In the genomic region with DNA sequence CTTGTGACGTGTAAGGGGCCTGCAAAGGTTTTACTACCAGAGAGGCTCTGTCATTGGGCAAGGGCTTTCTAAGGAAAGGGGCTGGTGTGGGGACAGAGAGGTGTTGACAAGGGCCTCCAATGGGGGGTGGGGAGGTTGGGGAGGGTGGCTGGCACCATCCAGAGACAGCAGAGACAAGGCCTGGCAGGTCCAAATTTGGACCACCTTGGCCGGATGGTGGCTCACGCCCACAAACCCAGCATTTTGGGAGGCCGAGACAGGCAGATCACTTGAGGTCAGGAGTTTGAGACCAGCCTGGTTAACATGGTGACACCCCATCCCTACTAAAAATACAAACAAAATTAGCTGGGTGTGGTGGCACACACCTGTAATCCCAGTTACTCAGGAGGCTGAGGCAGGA, we compare ENCODE assay signal across 14 cellular contexts. TPM values are rescaled to one million over a fixed set of nuclear protein-coding genes. Genes with fewer than 3 reads are reported as not detected.
A peak's percentile ranks its signal among the peaks of the same experiment; 100 is the strongest.
DNase-seq lines count a peak whose midpoint lies in the region; ATAC-seq and TF ChIP-seq lines count a peak whose summit lies in the region.
"Had no signal": no experiment of that assay in that cellular context is flagged by ENCODE, and none has a peak within 500 bp of the region (broad histone marks: within the 10 kb centered on the region; RNA-seq: fewer than 3 reads in every experiment).

No MANE protein-coding gene starts in this region.

- H3K36me3 ChIP-seq in iPS-15b (ENCODE audit: control insufficient read depth, insufficient read depth, low read length) (peaks cover 13% of the 10 kb centered on the region), osteoblast (ENCODE audit: insufficient read depth, low read length) (no peaks in the 10 kb centered on the region)
- H3K36me3 ChIP-seq: HAP-1 had no signal

- no peak overlapping the region for H3K27ac Mint-ChIP-seq in T-helper 1 cell treated with Interleukin-12 subunit alpha and Interleukin-12 subunit beta and Interleukin-4 antibody, amounts not matched to agents 30 μg/mL and 1 μg/mL, for 36 hours
- no peak overlapping the region for H3K27ac Mint-ChIP-seq in T-helper 17 cell

- H3K4me3 ChIP-seq in iPS-15b (ENCODE audit: low read depth, low read length), result peak overlapping the region; percentile 69
- H3K4me3 ChIP-seq in osteoblast (ENCODE audit: insufficient read depth, low read length), result no peak overlapping the region
- H3K4me3 ChIP-seq: BLaER1 had no signal

- no peak overlapping the region for H3K9ac ChIP-seq in iPS-15b (ENCODE audit: low read depth, low read length)
- H3K9ac ChIP-seq: BLaER1 had no signal

- ATAC-seq in T-helper 17 cell (no peak), GM21381 (IDR thresholded peaks at IDR 0.05; ENCODE audit: unreplicated experiment) (no peak)

- peaks cover 11% of the 10 kb centered on the region for H3K4me1 Mint-ChIP-seq in T-helper 1 cell treated with Interleukin-12 subunit alpha and Interleukin-12 subunit beta and Interleukin-4 antibody, amounts not matched to agents 30 μg/mL and 1 μg/mL, for 36 hours (ENCODE audit: low read depth)
- peaks cover 20% of the 10 kb centered on the region for H3K4me1 Mint-ChIP-seq in T-helper 17 cell

- H3K4me1 ChIP-seq in iPS-15b (ENCODE audit: control insufficient read depth, insufficient read depth, low read length) (peaks cover 11% of the 10 kb centered on the region), osteoblast (ENCODE audit: insufficient read depth, low read length) (peaks cover 15% of the 10 kb centered on the region)

- no peaks in the 10 kb centered on the region for H3K9me3 Mint-ChIP-seq in T-helper 1 cell treated with Interleukin-12 subunit alpha and Interleukin-12 subunit beta and Interleukin-4 antibody, amounts not matched to agents 30 μg/mL and 1 μg/mL, for 36 hours

- H2AFZ ChIP-seq in osteoblast (ENCODE audit: low read length), result no peak overlapping the region

- peaks cover 35% of the 10 kb centered on the region for H4K20me1 ChIP-seq in osteoblast (ENCODE audit: insufficient read depth, low read length)

- peak overlapping the region; percentile 11 for H3K4me3 Mint-ChIP-seq in T-helper 1 cell treated with Interleukin-12 subunit alpha and Interleukin-12 subunit beta and Interleukin-4 antibody, amounts not matched to agents 30 μg/mL and 1 μg/mL, for 36 hours
- peak overlapping the region; percentile 85 for H3K4me3 Mint-ChIP-seq in T-helper 17 cell

- no peaks in the 10 kb centered on the region for H3K9me3 ChIP-seq in T-helper 17 cell (ENCODE audit: control insufficient read depth, low read length, poor library complexity, severe bottlenecking)
- no peaks in the 10 kb centered on the region for H3K9me3 ChIP-seq in iPS-15b (ENCODE audit: control insufficient read depth, insufficient read depth, low read length)
- no peaks in the 10 kb centered on the region for H3K9me3 ChIP-seq in osteoblast (ENCODE audit: low read depth, low read length)
- H3K9me3 ChIP-seq: BLaER1, HAP-1 had no signal

- H3K27me3 Mint-ChIP-seq in T-helper 1 cell treated with Interleukin-12 subunit alpha and Interleukin-12 subunit beta and Interleukin-4 antibody, amounts not matched to agents 30 μg/mL and 1 μg/mL, for 36 hours (ENCODE audit: low read depth), result peaks cover 32% of the 10 kb centered on the region
- peaks cover 16% of the 10 kb centered on the region for H3K27me3 Mint-ChIP-seq in T-helper 17 cell

- no peak for TF ChIP-seq CTCF in osteoblast (IDR thresholded peaks at IDR 0.05; ENCODE audit: extremely low read depth, low read depth, low read length)

- H3K4me2 ChIP-seq in osteoblast (ENCODE audit: insufficient read depth, low read length), result no peak overlapping the region
- H3K4me2 ChIP-seq: BLaER1 had no signal

- H3K27me3 ChIP-seq in iPS-15b (ENCODE audit: control insufficient read depth, insufficient read depth, low read length) (peaks cover 25% of the 10 kb centered on the region), osteoblast (ENCODE audit: insufficient read depth, low read length) (peaks cover 27% of the 10 kb centered on the region)

- DNase-seq in T-helper 1 cell (no peak), T-helper 17 cell (no peak), osteoblast (ENCODE audit: insufficient read length, low spot score, missing footprints) (peak; percentile 38), DMS53 (lab: John Stamatoyannopoulos, UW) (no peak), NCI-H187 treated with DMSO at 0.1 percent for 48 hours (lab: John Stamatoyannopoulos, UW) (no peak)
- DNase-seq: CD8-positive, alpha-beta memory T cell had no signal

- H3K27ac ChIP-seq in osteoblast (ENCODE audit: low read depth, low read length), result no peak overlapping the region
- H3K27ac ChIP-seq: 22Rv1, BLaER1 had no signal

- peaks cover 11% of the 10 kb centered on the region for H3K36me3 Mint-ChIP-seq in T-helper 1 cell treated with Interleukin-12 subunit alpha and Interleukin-12 subunit beta and Interleukin-4 antibody, amounts not matched to agents 30 μg/mL and 1 μg/mL, for 36 hours (ENCODE audit: low read depth)
- H3K36me3 Mint-ChIP-seq in T-helper 17 cell (ENCODE audit: low read depth), result peaks cover 4% of the 10 kb centered on the region

- H3K79me2 ChIP-seq in osteoblast (ENCODE audit: insufficient read depth, low read length), result no peaks in the 10 kb centered on the region

RNA-seq across cellular contexts. Expression of gene CHRM4, which starts 2.2 kb away (rescaled TPM):
- 1 to 10 TPM; 4.3 to 4.8 TPM for total RNA-seq in T-helper 17 cell
- total RNA-seq in osteoblast, result 0.29 and 0.36 TPM in 2 replicates
- total RNA-seq: A673; CD8-positive, alpha-beta memory T cell; Daoy had no signal

RNA-seq across cellular contexts. Expression of gene MDK, which starts 12.3 kb away (rescaled TPM):
- total RNA-seq in T-helper 17 cell (1 to 10 TPM; 2.6 to 3.7 TPM), osteoblast (27.5 and 27.7 TPM in 2 replicates)

RNA-seq across cellular contexts. Expression of gene DGKZ, which starts 46.5 kb away (rescaled TPM):
- total RNA-seq in T-helper 17 cell (100 to 1,000 TPM; 194 to 196 TPM), osteoblast (47.1 and 52.5 TPM in 2 replicates)
